ENCODE assay signal across 8 cellular contexts in genomic region chr7:29345590-29345989, GRCh38.
DNase-seq lines count a peak whose midpoint lies in the region; ATAC-seq and TF ChIP-seq lines count a peak whose summit lies in the region.

No MANE protein-coding gene starts in this region.

- 79% methylated on average over 9 of the region's 9 CpGs for WGBS in suprapubic skin

- peak in 1 of 2 donors; percentile 28 for TF ChIP-seq CTCF in suprapubic skin (IDR thresholded peaks at IDR 0.05)

- ATAC-seq in HG03095 (IDR thresholded peaks at IDR 0.05; ENCODE audit: unreplicated experiment) = no peak

- peak; percentile 25 for DNase-seq in activated CD8-positive, alpha-beta memory T cell treated with anti-CD3 and anti-CD28 coated beads, Interleukin-2, amount 50 U/mL, for 4 hours
- DNase-seq in activated CD8-positive, alpha-beta memory T cell treated with anti-CD3 and anti-CD28 coated beads for 24 hours = no peak
- DNase-seq in NCI-H69 (lab: John Stamatoyannopoulos, UW) = peak; percentile 75
- peak; percentile 33 for DNase-seq in cerebellum (ENCODE audit: low spot score)
- peak; percentile 57 for DNase-seq in midbrain (lab: John Stamatoyannopoulos, UW)
- DNase-seq in suprapubic skin (ENCODE audit: low spot score in 2 of 2) = no peak
- no peak for DNase-seq in dedifferentiated amniotic fluid mesenchymal stem cell (ENCODE audit: extremely low spot score)

- no peak overlapping the region for H3K27ac ChIP-seq in suprapubic skin

- no peaks in the 10 kb centered on the region for H3K4me1 ChIP-seq in suprapubic skin

- H3K27me3 ChIP-seq in suprapubic skin = no peaks in the 10 kb centered on the region

- TF ChIP-seq EP300 in suprapubic skin (IDR thresholded peaks at IDR 0.05) = no peak

- no peak overlapping the region for H3K4me3 ChIP-seq in suprapubic skin

- H3K36me3 ChIP-seq in suprapubic skin = no peaks in the 10 kb centered on the region

- H3K9me3 ChIP-seq in suprapubic skin = no peaks in the 10 kb centered on the region

- no peak for TF ChIP-seq POLR2A in suprapubic skin (IDR thresholded peaks at IDR 0.05)

Comparison
In these comparisons a context has a peak if more than half of its experiments do, and no peak if none do; other contexts are left out.
1. DNase-seq: peak in activated CD8-positive, alpha-beta memory T cell treated with anti-CD3 and anti-CD28 coated beads, Interleukin-2, amount 50 U/mL, for 4 hours (single experiment), NCI-H69 (single experiment), cerebellum (single experiment) and midbrain (single experiment); none in activated CD8-positive, alpha-beta memory T cell treated with anti-CD3 and anti-CD28 coated beads for 24 hours (single experiment), suprapubic skin (0 of 2) and dedifferentiated amniotic fluid mesenchymal stem cell (single experiment).